ENCODE assay signal across 8 cellular contexts in genomic region chr10:102627446-102628293, GRCh38. TPM values are rescaled to one million over a fixed set of nuclear protein-coding genes. Genes with fewer than 3 reads are reported as not detected.
DNase-seq lines count a peak whose midpoint lies in the region; ATAC-seq and TF ChIP-seq lines count a peak whose summit lies in the region.

No MANE protein-coding gene starts in this region.

- H3K36me3 Mint-ChIP-seq in osteocyte (ENCODE audit: unreplicated experiment): peaks cover 9% of the 10 kb centered on the region

- H3K9me3 Mint-ChIP-seq in osteocyte (ENCODE audit: unreplicated experiment): no peaks in the 10 kb centered on the region

- TF ChIP-seq CTCF in foreskin keratinocyte (conservative IDR thresholded peaks at IDR 0.05): no peak
- TF ChIP-seq CTCF in osteocyte (IDR thresholded peaks at IDR 0.05): no peak

- H3K27me3 ChIP-seq in foreskin keratinocyte: no peaks in the 10 kb centered on the region

- DNase-seq in C1 segment of cervical spinal cord (lab: John Stamatoyannopoulos, UW) (peak in 11 of 14 donors; percentile 28 to 84 (median 66)), foreskin keratinocyte (peak in 1 of 2 donors; percentile 64), osteocyte (ENCODE audit: extremely low spot score, unreplicated experiment) (peak; percentile 84)
- DNase-seq in stimulated activated CD4-positive, alpha-beta T cell treated with anti-CD3 and anti-CD28 coated beads, Interleukin-1b, Interleukin-23, amount 100 ng/mL, for 48 hours: no peak

- H3K4me1 Mint-ChIP-seq in osteocyte (ENCODE audit: unreplicated experiment): peaks cover 64% of the 10 kb centered on the region

- H3K27ac Mint-ChIP-seq in osteocyte (ENCODE audit: unreplicated experiment): peak overlapping the region; percentile 97

- no peak overlapping the region for H3K4me3 Mint-ChIP-seq in osteocyte (ENCODE audit: unreplicated experiment)

- ATAC-seq in SK-N-SH treated with all-trans-retinoic acid at 6 μM for 48 hours (peak; percentile 28), foreskin keratinocyte (peak; percentile 69), GM21423 (IDR thresholded peaks at IDR 0.05; ENCODE audit: unreplicated experiment) (no peak), HG02678 (IDR thresholded peaks at IDR 0.05; ENCODE audit: unreplicated experiment) (no peak), GM19452 (IDR thresholded peaks at IDR 0.05; ENCODE audit: unreplicated experiment) (no peak)

- H3K4me1 ChIP-seq in foreskin keratinocyte: peaks cover 31% of the 10 kb centered on the region

- peak overlapping the region; percentile 94 for H3K27ac ChIP-seq in foreskin keratinocyte

- no peaks in the 10 kb centered on the region for H3K27me3 Mint-ChIP-seq in osteocyte (ENCODE audit: unreplicated experiment)

TF ChIP-seq in SK-N-SH treated with all-trans-retinoic acid at 6 μM for 48 hours, 23 proteins besides CTCF, POLR2A, EP300 and RAD21:
- TF ChIP-seq SNAI2 (CRISPR knock-in tag; IDR thresholded peaks at IDR 0.05) (no peak), OSR1 (CRISPR knock-in tag; IDR thresholded peaks at IDR 0.05) (no peak), ZNF8 (CRISPR knock-in tag; IDR thresholded peaks at IDR 0.05) (no peak), ISL1 (CRISPR knock-in tag; IDR thresholded peaks at IDR 0.05) (0 out of 2 replicates have a peak, but pooled peaks have one; percentile 7), ZFP30 (CRISPR knock-in tag; IDR thresholded peaks at IDR 0.05) (no peak), ARNTL (CRISPR knock-in tag; IDR thresholded peaks at IDR 0.05; ENCODE audit: borderline replicate concordance, low read depth) (no peak), ZC3H10 (CRISPR knock-in tag; IDR thresholded peaks at IDR 0.05) (no peak), CSDC2 (CRISPR knock-in tag; IDR thresholded peaks at IDR 0.05) (peak; percentile 22; the same call in 1 of the 2 replicates), BACH2 (CRISPR knock-in tag; IDR thresholded peaks at IDR 0.05; ENCODE audit: borderline replicate concordance) (no peak), ZNF565 (CRISPR knock-in tag; conservative IDR thresholded peaks at IDR 0.05; ENCODE audit: low read depth) (no peak), ZFP3 (CRISPR knock-in tag; IDR thresholded peaks at IDR 0.05) (no peak), ZNF70 (CRISPR knock-in tag; IDR thresholded peaks at IDR 0.05) (no peak), RARB (CRISPR knock-in tag; IDR thresholded peaks at IDR 0.05) (no peak), PPARA (CRISPR knock-in tag; IDR thresholded peaks at IDR 0.05; ENCODE audit: borderline replicate concordance) (no peak), GLIS3 (CRISPR knock-in tag; IDR thresholded peaks at IDR 0.05) (no peak)
- TF ChIP-seq, protein P1, sequence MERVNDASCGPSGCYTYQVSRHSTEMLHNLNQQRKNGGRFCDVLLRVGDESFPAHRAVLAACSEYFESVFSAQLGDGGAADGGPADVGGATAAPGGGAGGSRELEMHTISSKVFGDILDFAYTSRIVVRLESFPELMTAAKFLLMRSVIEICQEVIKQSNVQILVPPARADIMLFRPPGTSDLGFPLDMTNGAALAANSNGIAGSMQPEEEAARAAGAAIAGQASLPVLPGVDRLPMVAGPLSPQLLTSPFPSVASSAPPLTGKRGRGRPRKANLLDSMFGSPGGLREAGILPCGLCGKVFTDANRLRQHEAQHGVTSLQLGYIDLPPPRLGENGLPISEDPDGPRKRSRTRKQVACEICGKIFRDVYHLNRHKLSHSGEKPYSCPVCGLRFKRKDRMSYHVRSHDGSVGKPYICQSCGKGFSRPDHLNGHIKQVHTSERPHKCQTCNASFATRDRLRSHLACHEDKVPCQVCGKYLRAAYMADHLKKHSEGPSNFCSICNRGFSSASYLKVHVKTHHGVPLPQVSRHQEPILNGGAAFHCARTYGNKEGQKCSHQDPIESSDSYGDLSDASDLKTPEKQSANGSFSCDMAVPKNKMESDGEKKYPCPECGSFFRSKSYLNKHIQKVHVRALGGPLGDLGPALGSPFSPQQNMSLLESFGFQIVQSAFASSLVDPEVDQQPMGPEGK (CRISPR knock-in tag; IDR thresholded peaks at IDR 0.05; ENCODE audit: borderline replicate concordance): no peak
- TF ChIP-seq, protein P2, sequence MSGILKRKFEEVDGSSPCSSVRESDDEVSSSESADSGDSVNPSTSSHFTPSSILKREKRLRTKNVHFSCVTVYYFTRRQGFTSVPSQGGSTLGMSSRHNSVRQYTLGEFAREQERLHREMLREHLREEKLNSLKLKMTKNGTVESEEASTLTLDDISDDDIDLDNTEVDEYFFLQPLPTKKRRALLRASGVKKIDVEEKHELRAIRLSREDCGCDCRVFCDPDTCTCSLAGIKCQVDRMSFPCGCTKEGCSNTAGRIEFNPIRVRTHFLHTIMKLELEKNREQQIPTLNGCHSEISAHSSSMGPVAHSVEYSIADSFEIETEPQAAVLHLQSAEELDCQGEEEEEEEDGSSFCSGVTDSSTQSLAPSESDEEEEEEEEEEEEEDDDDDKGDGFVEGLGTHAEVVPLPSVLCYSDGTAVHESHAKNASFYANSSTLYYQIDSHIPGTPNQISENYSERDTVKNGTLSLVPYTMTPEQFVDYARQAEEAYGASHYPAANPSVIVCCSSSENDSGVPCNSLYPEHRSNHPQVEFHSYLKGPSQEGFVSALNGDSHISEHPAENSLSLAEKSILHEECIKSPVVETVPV (CRISPR knock-in tag; IDR thresholded peaks at IDR 0.05): no peak

RNA-seq across cellular contexts. Expression of gene TRIM8, which starts 16.6 kb away (rescaled TPM):
- total RNA-seq in foreskin keratinocyte (57.9 and 65.4 TPM in 2 replicates), osteocyte (63.9 and 66.8 TPM in 2 replicates)
- 59.3 and 62.8 TPM in 2 replicates for polyA plus RNA-seq in foreskin keratinocyte

Comparison
In these comparisons a context has a peak if more than half of its experiments do, and no peak if none do; other contexts are left out.
1. ATAC-seq: peak in SK-N-SH treated with all-trans-retinoic acid at 6 μM for 48 hours (single experiment) and foreskin keratinocyte (single experiment); none in GM21423 (single experiment), HG02678 (single experiment) and GM19452 (single experiment).